2 cellular contexts compared by ENCODE assay signal in the genomic region with DNA sequence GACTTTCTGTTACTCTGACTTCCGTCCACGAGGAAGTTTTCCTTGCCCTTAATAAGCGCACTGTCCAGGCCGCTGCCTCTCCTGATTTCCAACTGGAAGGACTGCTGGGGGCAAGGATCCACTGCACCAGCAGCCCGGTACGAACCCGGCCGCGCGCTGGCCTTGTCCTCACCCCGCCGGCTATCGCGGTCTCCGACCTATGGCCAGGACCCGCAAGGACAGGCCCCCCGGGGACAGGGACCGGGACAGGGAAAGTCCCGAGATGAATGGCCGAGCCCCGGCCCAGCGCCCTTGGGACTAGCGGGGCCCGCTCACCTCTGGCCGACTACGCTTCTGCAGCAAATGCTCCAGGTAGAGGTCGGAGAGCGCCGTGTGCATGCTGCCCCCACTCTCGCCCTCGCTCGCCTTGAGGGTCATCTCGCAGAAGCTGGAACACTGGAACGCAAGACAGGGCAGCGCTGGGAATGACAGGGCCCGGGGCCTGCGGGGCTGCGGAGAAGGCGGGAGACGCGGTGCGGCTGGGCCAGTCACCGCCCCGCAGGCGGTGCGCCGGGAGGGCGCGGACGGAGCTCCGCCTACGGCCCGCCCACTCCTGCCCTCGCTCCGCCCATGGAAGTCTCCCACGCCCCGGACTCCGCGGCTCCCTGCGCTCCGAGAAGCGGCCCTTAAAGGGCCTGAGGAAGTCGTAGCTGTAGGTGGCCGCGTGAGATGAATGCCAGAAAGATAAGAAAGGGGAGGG.
TF ChIP-seq lines count a peak whose summit lies in the region.

TSS of gene MPP1 (minus strand) at position 529 of the 739 bp plus-strand sequence. CDS start at position 417, 112 bp downstream.

TF ChIP-seq in HEK293, 187 proteins besides CTCF, POLR2A, EP300 and RAD21 (continued from another document and continues in another):
- no peak for TF ChIP-seq ZNF518A (tag by site-specific recombination; conservative IDR thresholded peaks at IDR 0.05; ENCODE audit: low read depth)
- TF ChIP-seq ZXDB (tag by site-specific recombination; IDR thresholded peaks at IDR 0.05): no peak
- no peak for TF ChIP-seq ZBTB44 (tag by site-specific recombination; IDR thresholded peaks at IDR 0.05)
- TF ChIP-seq SP2 (tag by site-specific recombination; IDR thresholded peaks at IDR 0.05): peak; percentile 82
- no peak for TF ChIP-seq GFI1B (tag by site-specific recombination; IDR thresholded peaks at IDR 0.05)
- TF ChIP-seq, protein P1, sequence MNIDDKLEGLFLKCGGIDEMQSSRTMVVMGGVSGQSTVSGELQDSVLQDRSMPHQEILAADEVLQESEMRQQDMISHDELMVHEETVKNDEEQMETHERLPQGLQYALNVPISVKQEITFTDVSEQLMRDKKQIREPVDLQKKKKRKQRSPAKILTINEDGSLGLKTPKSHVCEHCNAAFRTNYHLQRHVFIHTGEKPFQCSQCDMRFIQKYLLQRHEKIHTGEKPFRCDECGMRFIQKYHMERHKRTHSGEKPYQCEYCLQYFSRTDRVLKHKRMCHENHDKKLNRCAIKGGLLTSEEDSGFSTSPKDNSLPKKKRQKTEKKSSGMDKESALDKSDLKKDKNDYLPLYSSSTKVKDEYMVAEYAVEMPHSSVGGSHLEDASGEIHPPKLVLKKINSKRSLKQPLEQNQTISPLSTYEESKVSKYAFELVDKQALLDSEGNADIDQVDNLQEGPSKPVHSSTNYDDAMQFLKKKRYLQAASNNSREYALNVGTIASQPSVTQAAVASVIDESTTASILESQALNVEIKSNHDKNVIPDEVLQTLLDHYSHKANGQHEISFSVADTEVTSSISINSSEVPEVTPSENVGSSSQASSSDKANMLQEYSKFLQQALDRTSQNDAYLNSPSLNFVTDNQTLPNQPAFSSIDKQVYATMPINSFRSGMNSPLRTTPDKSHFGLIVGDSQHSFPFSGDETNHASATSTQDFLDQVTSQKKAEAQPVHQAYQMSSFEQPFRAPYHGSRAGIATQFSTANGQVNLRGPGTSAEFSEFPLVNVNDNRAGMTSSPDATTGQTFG (tag by site-specific recombination; IDR thresholded peaks at IDR 0.05; ENCODE audit: borderline replicate concordance): no peak
- no peak for TF ChIP-seq ZSCAN16 (tag by site-specific recombination; IDR thresholded peaks at IDR 0.05)
- TF ChIP-seq ZNF366 (tag by site-specific recombination; conservative IDR thresholded peaks at IDR 0.05): no peak
- TF ChIP-seq ZFP69B (tag by site-specific recombination; IDR thresholded peaks at IDR 0.05): no peak
- no peak for TF ChIP-seq ZNF138 (tag by site-specific recombination; IDR thresholded peaks at IDR 0.05; ENCODE audit: borderline replicate concordance)
- TF ChIP-seq GLIS2 (tag by site-specific recombination; IDR thresholded peaks at IDR 0.05): peak; percentile 74
- no peak for TF ChIP-seq ZNF837 (tag by site-specific recombination; IDR thresholded peaks at IDR 0.05)
- no peak for TF ChIP-seq ZNF768 (tag by site-specific recombination; IDR thresholded peaks at IDR 0.05)

TF ChIP-seq in K562, 482 proteins besides CTCF, POLR2A, EP300 and RAD21 (continued from another document and continues in another):
- TF ChIP-seq HMGXB4 (CRISPR knock-in tag; IDR thresholded peaks at IDR 0.05) (no peak), MEIS2 (IDR thresholded peaks at IDR 0.05; ENCODE audit: partially characterized antibody) (peak; percentile 31), FOS (IDR thresholded peaks at IDR 0.05; ENCODE audit: extremely low read depth, insufficient read length) (no peak), ZNF583 (CRISPR knock-in tag; IDR thresholded peaks at IDR 0.05) (no peak), ZNF436 (CRISPR knock-in tag; IDR thresholded peaks at IDR 0.05) (no peak), ZNF133 (CRISPR knock-in tag; IDR thresholded peaks at IDR 0.05) (no peak), BDP1 (IDR thresholded peaks at IDR 0.05; ENCODE audit: insufficient read depth, insufficient read length) (no peak), CLOCK (CRISPR knock-in tag; IDR thresholded peaks at IDR 0.05; ENCODE audit: borderline replicate concordance) (no peak), ETV5 (CRISPR knock-in tag; IDR thresholded peaks at IDR 0.05; ENCODE audit: low read depth) (no peak), GABPA (tag; conservative IDR thresholded peaks at IDR 0.05; ENCODE audit: low read depth) (0 out of 2 replicates have a peak, but pooled peaks have one; percentile 14), ZNF695 (CRISPR knock-in tag; IDR thresholded peaks at IDR 0.05) (no peak), SREBF2 (CRISPR knock-in tag; IDR thresholded peaks at IDR 0.05) (no peak), PRPF4 (IDR thresholded peaks at IDR 0.05; ENCODE audit: insufficient read depth, low read depth, low read length, poor library complexity, severe bottlenecking) (no peak), SMAD1 (IDR thresholded peaks at IDR 0.05; ENCODE audit: low read depth, low read length, partially characterized antibody) (peak; percentile 31), THRAP3 (IDR thresholded peaks at IDR 0.05; ENCODE audit: borderline replicate concordance) (no peak), HSF4 (CRISPR knock-in tag; IDR thresholded peaks at IDR 0.05; ENCODE audit: borderline replicate concordance) (no peak), ZBTB1 (CRISPR knock-in tag; IDR thresholded peaks at IDR 0.05; ENCODE audit: borderline replicate concordance, low read depth) (peak; percentile 56; the same call in 1 of the 2 replicates), NFYB (IDR thresholded peaks at IDR 0.05; ENCODE audit: extremely low read depth, insufficient read length) (peak; percentile 55), SP1 (CRISPR knock-in tag; IDR thresholded peaks at IDR 0.05) (peak; percentile 79), ATF7 (IDR thresholded peaks at IDR 0.05) (peak; percentile 64; the same call in 1 of the 2 replicates), MCM3 (IDR thresholded peaks at IDR 0.05) (no peak), ZBTB33 (CRISPR knock-in tag; IDR thresholded peaks at IDR 0.05) (no peak), NFRKB (IDR thresholded peaks at IDR 0.05; ENCODE audit: low read depth) (no peak), C11orf30 (IDR thresholded peaks at IDR 0.05; ENCODE audit: low read depth) (no peak), PBX2 (CRISPR knock-in tag; IDR thresholded peaks at IDR 0.05; ENCODE audit: low read depth) (no peak; the same call in 1 of the 2 replicates), PBX2 (tag; conservative IDR thresholded peaks at IDR 0.05; ENCODE audit: low read depth) (no peak), SIN3A (IDR thresholded peaks at IDR 0.05; ENCODE audit: borderline replicate concordance in 2 of 2, control insufficient read depth in 1 of 2, low read depth in 2 of 2, low read length in 2 of 2) (peak; percentile 5 to 61; a peak in 2 of 4 replicates), SRF (CRISPR knock-in tag; IDR thresholded peaks at IDR 0.05) (peak in 1 of 2 experiments; percentile 86; a peak in 1 of 4 replicates)
- TF ChIP-seq, protein P2, sequence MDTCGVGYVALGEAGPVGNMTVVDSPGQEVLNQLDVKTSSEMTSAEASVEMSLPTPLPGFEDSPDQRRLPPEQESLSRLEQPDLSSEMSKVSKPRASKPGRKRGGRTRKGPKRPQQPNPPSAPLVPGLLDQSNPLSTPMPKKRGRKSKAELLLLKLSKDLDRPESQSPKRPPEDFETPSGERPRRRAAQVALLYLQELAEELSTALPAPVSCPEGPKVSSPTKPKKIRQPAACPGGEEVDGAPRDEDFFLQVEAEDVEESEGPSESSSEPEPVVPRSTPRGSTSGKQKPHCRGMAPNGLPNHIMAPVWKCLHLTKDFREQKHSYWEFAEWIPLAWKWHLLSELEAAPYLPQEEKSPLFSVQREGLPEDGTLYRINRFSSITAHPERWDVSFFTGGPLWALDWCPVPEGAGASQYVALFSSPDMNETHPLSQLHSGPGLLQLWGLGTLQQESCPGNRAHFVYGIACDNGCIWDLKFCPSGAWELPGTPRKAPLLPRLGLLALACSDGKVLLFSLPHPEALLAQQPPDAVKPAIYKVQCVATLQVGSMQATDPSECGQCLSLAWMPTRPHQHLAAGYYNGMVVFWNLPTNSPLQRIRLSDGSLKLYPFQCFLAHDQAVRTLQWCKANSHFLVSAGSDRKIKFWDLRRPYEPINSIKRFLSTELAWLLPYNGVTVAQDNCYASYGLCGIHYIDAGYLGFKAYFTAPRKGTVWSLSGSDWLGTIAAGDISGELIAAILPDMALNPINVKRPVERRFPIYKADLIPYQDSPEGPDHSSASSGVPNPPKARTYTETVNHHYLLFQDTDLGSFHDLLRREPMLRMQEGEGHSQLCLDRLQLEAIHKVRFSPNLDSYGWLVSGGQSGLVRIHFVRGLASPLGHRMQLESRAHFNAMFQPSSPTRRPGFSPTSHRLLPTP (IDR thresholded peaks at IDR 0.05; ENCODE audit: borderline replicate concordance, extremely low read depth, insufficient read length): no peak
- TF ChIP-seq, protein P3, sequence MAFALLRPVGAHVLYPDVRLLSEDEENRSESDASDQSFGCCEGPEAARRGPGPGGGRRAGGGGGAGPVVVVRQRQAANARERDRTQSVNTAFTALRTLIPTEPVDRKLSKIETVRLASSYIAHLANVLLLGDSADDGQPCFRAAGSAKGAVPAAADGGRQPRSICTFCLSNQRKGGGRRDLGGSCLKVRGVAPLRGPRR (CRISPR knock-in tag; IDR thresholded peaks at IDR 0.05): no peak
- TF ChIP-seq, protein P4, sequence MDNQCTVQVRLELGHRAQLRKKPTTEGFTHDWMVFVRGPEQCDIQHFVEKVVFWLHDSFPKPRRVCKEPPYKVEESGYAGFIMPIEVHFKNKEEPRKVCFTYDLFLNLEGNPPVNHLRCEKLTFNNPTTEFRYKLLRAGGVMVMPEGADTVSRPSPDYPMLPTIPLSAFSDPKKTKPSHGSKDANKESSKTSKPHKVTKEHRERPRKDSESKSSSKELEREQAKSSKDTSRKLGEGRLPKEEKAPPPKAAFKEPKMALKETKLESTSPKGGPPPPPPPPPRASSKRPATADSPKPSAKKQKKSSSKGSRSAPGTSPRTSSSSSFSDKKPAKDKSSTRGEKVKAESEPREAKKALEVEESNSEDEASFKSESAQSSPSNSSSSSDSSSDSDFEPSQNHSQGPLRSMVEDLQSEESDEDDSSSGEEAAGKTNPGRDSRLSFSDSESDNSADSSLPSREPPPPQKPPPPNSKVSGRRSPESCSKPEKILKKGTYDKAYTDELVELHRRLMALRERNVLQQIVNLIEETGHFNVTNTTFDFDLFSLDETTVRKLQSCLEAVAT (IDR thresholded peaks at IDR 0.05): peak; percentile 76 to 91; a peak in 3 of 4 replicates
- TF ChIP-seq, protein P5, sequence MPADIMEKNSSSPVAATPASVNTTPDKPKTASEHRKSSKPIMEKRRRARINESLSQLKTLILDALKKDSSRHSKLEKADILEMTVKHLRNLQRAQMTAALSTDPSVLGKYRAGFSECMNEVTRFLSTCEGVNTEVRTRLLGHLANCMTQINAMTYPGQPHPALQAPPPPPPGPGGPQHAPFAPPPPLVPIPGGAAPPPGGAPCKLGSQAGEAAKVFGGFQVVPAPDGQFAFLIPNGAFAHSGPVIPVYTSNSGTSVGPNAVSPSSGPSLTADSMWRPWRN (IDR thresholded peaks at IDR 0.05; ENCODE audit: low read depth): no peak
